1 cellular context compared by ENCODE assay signal in the genomic region with DNA sequence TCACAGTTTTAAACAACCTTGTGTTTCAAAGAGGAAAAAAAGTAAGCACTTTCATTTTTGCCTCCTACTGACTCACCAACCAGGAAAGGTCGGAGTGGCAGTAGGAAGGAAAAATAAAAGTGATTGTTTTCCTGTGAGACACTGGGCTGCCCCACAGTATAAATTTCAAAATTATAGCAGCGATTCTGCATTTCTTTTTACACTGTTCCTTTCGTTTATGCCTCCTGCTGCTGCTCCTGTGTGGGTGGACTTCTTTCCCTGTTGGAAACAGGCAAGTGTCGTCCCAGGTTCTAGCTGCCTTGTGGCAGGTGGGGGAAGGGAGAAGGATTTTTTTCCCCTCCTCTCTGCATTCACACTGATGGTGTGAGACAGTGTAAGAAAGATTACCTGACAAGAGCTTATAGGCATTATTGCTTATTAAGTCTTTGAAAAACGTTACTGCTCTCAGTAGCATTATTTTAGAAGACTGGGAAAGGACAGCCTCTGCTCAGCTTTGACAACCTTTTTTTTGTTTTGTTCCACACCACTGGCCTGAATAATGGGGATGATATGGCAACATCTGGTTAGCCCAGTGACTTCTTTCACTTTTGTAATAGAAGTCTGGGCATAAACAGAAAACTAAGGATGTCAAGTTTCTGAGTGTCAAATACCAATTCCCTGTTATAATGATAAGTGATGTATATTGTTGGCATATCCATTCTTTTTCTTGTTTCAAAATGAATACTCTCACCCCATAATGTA.
TF ChIP-seq lines count a peak whose summit lies in the region.

No MANE protein-coding gene starts in this region.

TF ChIP-seq in SK-N-SH, 30 proteins besides CTCF, POLR2A, EP300 and RAD21 (continued from another document):
- TF ChIP-seq, protein P1, sequence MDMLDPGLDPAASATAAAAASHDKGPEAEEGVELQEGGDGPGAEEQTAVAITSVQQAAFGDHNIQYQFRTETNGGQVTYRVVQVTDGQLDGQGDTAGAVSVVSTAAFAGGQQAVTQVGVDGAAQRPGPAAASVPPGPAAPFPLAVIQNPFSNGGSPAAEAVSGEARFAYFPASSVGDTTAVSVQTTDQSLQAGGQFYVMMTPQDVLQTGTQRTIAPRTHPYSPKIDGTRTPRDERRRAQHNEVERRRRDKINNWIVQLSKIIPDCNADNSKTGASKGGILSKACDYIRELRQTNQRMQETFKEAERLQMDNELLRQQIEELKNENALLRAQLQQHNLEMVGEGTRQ (IDR thresholded peaks at IDR 0.05; ENCODE audit: borderline replicate concordance, low read depth, low read length): no peak
- no peak for TF ChIP-seq TAF1 (IDR thresholded peaks at IDR 0.05; ENCODE audit: borderline replicate concordance, low read depth, low read length)
